Comparison of ENCODE assay signal across 33 cellular contexts in the genomic region with DNA sequence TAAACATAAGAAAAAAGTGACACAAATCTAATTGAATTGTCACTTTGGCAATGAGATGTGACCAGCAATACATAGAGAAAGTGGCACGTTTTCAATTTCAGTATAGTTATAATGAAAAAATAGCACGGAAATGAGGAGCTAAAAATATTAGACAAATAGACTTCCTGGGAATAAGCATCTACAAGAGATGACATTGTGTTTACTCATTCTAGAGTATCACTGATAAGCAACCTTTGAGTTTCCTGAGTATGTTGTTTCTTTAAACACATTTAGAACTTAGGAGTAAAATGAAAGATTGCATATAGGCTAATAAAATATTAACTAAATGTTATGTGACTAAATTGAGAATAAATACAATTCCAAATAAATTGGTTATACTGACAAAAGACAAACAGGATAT.
"Had no signal": no experiment of that assay in that cellular context is flagged by ENCODE, and none has a peak within 500 bp of the region (broad histone marks: within the 10 kb centered on the region; RNA-seq: fewer than 3 reads in every experiment).

No MANE protein-coding gene starts in this region.

- H3K27ac ChIP-seq: body of pancreas, breast epithelium had no signal

- H3K27me3 ChIP-seq: body of pancreas, breast epithelium had no signal

- DNase-seq: activated CD4-positive, alpha-beta T cell treated with anti-CD3 and anti-CD28 coated beads, Interleukin-2, amount 10 ng/mL, durations not matched to agents 24 days and 14 days; activated CD4-positive, alpha-beta T cell treated with anti-CD3 and anti-CD28 coated beads, Interleukin-2, amount 50 U/mL, for 4 hours; activated CD8-positive, alpha-beta T cell treated with anti-CD3 and anti-CD28 coated beads for 36 hours; activated effector memory CD4-positive, alpha-beta T cell treated with anti-CD3 and anti-CD28 coated beads, Interleukin-2, amount 50 U/mL, for 16 hours; activated naive CD4-positive, alpha-beta T cell; activated naive CD4-positive, alpha-beta T cell treated with anti-CD3 and anti-CD28 coated beads, Interleukin-2, amount 50 U/mL, for 16 hours; activated naive CD8-positive, alpha-beta T cell treated with anti-CD3 and anti-CD28 coated beads for 36 hours; activated T-cell treated with anti-CD3 and anti-CD28 coated beads, Interleukin-2, amount 50 U/mL, for 1 hour; activated T-cell treated with anti-CD3 and anti-CD28 coated beads, Interleukin-2, amount 50 U/mL, for 72 hours; amygdala; body of pancreas; caudate nucleus; cerebellar nuclear complex; Kasumi-1; KBM-7; MM.1S; MV-4-11; NCI-H1092; NCI-H1436 treated with DMSO at 0.1 percent for 48 hours; NCI-H1694 treated with DMSO at 0.1 percent for 48 hours; NCI-H2029; NCI-H510A; NCI-H526; NCI-H748 treated with DMSO at 0.1 percent for 48 hours; NK-92 treated with Interleukin-12 subunit alpha and Interleukin-12 subunit beta, amount 100 ng/mL, for 24 hours; Right ventricle myocardium superior; SW 1271; T-helper 1 cell; T-helper 2 cell; T-helper 9 cell had no signal

- FAIRE-seq: astrocyte had no signal

- ATAC-seq: activated CD8-positive, alpha-beta T cell treated with anti-CD3 and anti-CD28 coated beads for 36 hours; activated T-cell treated with anti-CD3 and anti-CD28 coated beads, Interleukin-2, amount 50 U/mL, for 72 hours; activated T-helper 17 cell treated with anti-CD3 and anti-CD28 coated beads, Interleukin-2, amount 50 U/mL, for 72 hours; body of pancreas had no signal

- H3K4me1 ChIP-seq: body of pancreas, breast epithelium had no signal

- H3K9me3 ChIP-seq: body of pancreas, breast epithelium had no signal

- H3K36me3 ChIP-seq: breast epithelium had no signal

- H3K4me3 ChIP-seq: body of pancreas, breast epithelium had no signal
